26 cellular contexts compared by ENCODE assay signal in genomic region chr6:27040244-27041042, GRCh38.
DNase-seq lines count a peak whose midpoint lies in the region; TF ChIP-seq lines count a peak whose summit lies in the region.
"Had no signal": no experiment of that assay in that cellular context is flagged by ENCODE, and none has a peak within 500 bp of the region (broad histone marks: within the 10 kb centered on the region; RNA-seq: fewer than 3 reads in every experiment).

No MANE protein-coding gene starts in this region.

- peaks cover 10% of the 10 kb centered on the region for H3K9me3 Mint-ChIP-seq in progenitor cell of endocrine pancreas (ENCODE audit: low read depth)
- H3K9me3 Mint-ChIP-seq: CD8-positive, alpha-beta memory T cell; memory B cell; type B pancreatic cell had no signal

- H3K36me3 ChIP-seq in kidney epithelial cell (ENCODE audit: control insufficient read depth, insufficient read depth, low read length): no peaks in the 10 kb centered on the region
- H3K36me3 ChIP-seq in spleen: no peaks in the 10 kb centered on the region
- H3K36me3 ChIP-seq: ascending aorta had no signal

- H3K4me1 Mint-ChIP-seq in progenitor cell of endocrine pancreas (ENCODE audit: low read depth): peaks cover 10% of the 10 kb centered on the region
- H3K4me1 Mint-ChIP-seq: CD8-positive, alpha-beta memory T cell; memory B cell had no signal

- peaks cover 0 to 6% (median 0%) of the 10 kb centered on the region in 8 donors for H3K9me3 ChIP-seq in spleen
- H3K9me3 ChIP-seq: ascending aorta had no signal

- TF ChIP-seq POLR2A in spleen (IDR thresholded peaks at IDR 0.05): no peak

- no peaks in the 10 kb centered on the region for H3K27me3 ChIP-seq in kidney epithelial cell (ENCODE audit: control insufficient read depth, insufficient read depth, low read length)
- H3K27me3 ChIP-seq in spleen (replicated peaks in 1 of 7): peaks cover 0 to 48% (median 3%) of the 10 kb centered on the region in 7 donors
- H3K27me3 ChIP-seq: ascending aorta had no signal

- DNase-seq in AG10803 (ENCODE audit: low read depth): peak; percentile 0
- peak; percentile 17 for DNase-seq in HuH-7 (ENCODE audit: low spot score)
- DNase-seq in amniotic epithelial cell (ENCODE audit: low read depth): peak; percentile 11
- peak; percentile 37 for DNase-seq in kidney epithelial cell (ENCODE audit: low read depth)
- no peak for DNase-seq in iPS-NIHi11 (ENCODE audit: low spot score)
- no peak for DNase-seq in spleen
- DNase-seq in progenitor cell of endocrine pancreas (ENCODE audit: low spot score, unreplicated experiment): no peak
- no peak for DNase-seq in DMS153 treated with DMSO at 0.1 percent for 48 hours (lab: John Stamatoyannopoulos, UW; ENCODE audit: unreplicated experiment)
- DNase-seq: activated CD4-positive, alpha-beta T cell treated with anti-CD3 and anti-CD28 coated beads, Interleukin-2, amount 50 U/mL, for 48 hours; activated CD8-positive, alpha-beta memory T cell treated with anti-CD3 and anti-CD28 coated beads, Interleukin-2, amount 50 U/mL, for 4 hours; AML-193; CD8-positive, alpha-beta memory T cell; central memory CD4-positive, alpha-beta T cell; dermis blood vessel endothelial cell; DMS79; KBM-7; NCI-H1092; NCI-H2029; NCI-H2227 treated with DMSO at 0.1 percent for 48 hours; nucleus accumbens; small intestine; T-helper 9 cell had no signal

- H3K27ac ChIP-seq in spleen: no peak overlapping the region
- H3K27ac ChIP-seq: ascending aorta had no signal

- H3K4me3 ChIP-seq in AG10803 (ENCODE audit: low read length) (no peak overlapping the region), kidney epithelial cell (ENCODE audit: low read depth, low read length) (no peak overlapping the region), spleen (no peak overlapping the region)
- H3K4me3 ChIP-seq: ascending aorta had no signal

- H3K4me3 Mint-ChIP-seq in progenitor cell of endocrine pancreas (ENCODE audit: low read depth): no peak overlapping the region
- H3K4me3 Mint-ChIP-seq: activated naive CD8-positive, alpha-beta T cell; CD8-positive, alpha-beta memory T cell; memory B cell; type B pancreatic cell had no signal

- peaks cover 3% of the 10 kb centered on the region for H3K36me3 Mint-ChIP-seq in progenitor cell of endocrine pancreas (ENCODE audit: insufficient read depth)
- H3K36me3 Mint-ChIP-seq: activated naive CD8-positive, alpha-beta T cell; memory B cell; type B pancreatic cell had no signal

- H3K4me1 ChIP-seq in spleen: no peaks in the 10 kb centered on the region
- H3K4me1 ChIP-seq: ascending aorta had no signal

- intact Hi-C loops in spleen (cut with DNase I; ENCODE audit: low total_unique reads): no loop called here

- 70 to 72% (median 70%) methylated on average over 7 of the region's 7 CpGs for WGBS in spleen, 5 donors

- TF ChIP-seq CTCF in AG10803 (conservative IDR thresholded peaks at IDR 0.05; ENCODE audit: low read length) (no peak), kidney epithelial cell (IDR thresholded peaks at IDR 0.05; ENCODE audit: insufficient read depth, low read length, poor library complexity, severe bottlenecking) (no peak), spleen (IDR thresholded peaks at IDR 0.05 in 8 of 11, conservative IDR thresholded peaks at IDR 0.05 in 3 of 11) (no peak), progenitor cell of endocrine pancreas (IDR thresholded peaks at IDR 0.05; ENCODE audit: unreplicated experiment) (no peak)

- H3K27ac Mint-ChIP-seq in progenitor cell of endocrine pancreas: no peak overlapping the region
- H3K27ac Mint-ChIP-seq: activated naive CD8-positive, alpha-beta T cell; CD8-positive, alpha-beta memory T cell; memory B cell; type B pancreatic cell had no signal

- no peaks in the 10 kb centered on the region for H3K27me3 Mint-ChIP-seq in progenitor cell of endocrine pancreas

Comparison
In these comparisons a context has a peak if more than half of its experiments do, and no peak if none do; other contexts are left out.
1. DNase-seq: peak in AG10803 (single experiment), HuH-7 (single experiment), amniotic epithelial cell (single experiment) and kidney epithelial cell (single experiment); none in iPS-NIHi11 (single experiment), spleen (single experiment), progenitor cell of endocrine pancreas (single experiment) and DMS153 treated with DMSO at 0.1 percent for 48 hours (single experiment).